In the genomic region with DNA sequence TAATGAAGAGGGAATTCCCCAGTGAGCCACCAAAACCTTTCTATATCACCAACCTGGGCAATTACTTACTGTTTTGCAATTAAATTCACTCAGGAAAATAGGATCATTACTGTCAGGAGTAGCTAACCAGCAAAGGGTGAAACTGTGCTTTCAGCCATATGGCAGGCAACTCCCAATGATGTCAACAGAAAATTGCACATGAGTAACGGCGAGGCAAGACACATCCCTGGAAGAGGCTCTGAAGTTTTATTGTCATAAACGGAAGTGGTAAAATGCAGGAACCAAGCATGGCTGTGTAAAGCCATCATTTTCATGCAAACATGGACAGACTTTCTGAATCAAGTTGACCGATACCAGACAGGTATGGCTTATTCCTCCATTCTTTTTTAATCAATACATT, we compare ENCODE assay signal across 18 cellular contexts.
DNase-seq lines count a peak whose midpoint lies in the region; ATAC-seq and TF ChIP-seq lines count a peak whose summit lies in the region.
"Had no signal": no experiment of that assay in that cellular context is flagged by ENCODE, and none has a peak within 500 bp of the region (broad histone marks: within the 10 kb centered on the region; RNA-seq: fewer than 3 reads in every experiment).

No MANE protein-coding gene starts in this region.

- DNase-seq in AG10803 (ENCODE audit: low read depth) (peak; percentile 72), GM04503 (ENCODE audit: low read depth) (peak; percentile 23), NCI-H2171 treated with DMSO at 0.1 percent for 48 hours (lab: John Stamatoyannopoulos, UW) (peak; percentile 68), fibroblast of mammary gland (ENCODE audit: low read depth) (peak; percentile 0), foreskin keratinocyte (no peak), left ventricle myocardium superior (no peak)
- DNase-seq in stimulated activated CD4-positive, alpha-beta T cell treated with anti-CD3 and anti-CD28 coated beads, Interleukin-4, amount 100 ng/mL, for 4 hours: no peak
- DNase-seq: AML-193; CD4-positive, CD25-positive, alpha-beta regulatory T cell; COR-L47; DMS153; IMR-90; NCI-H1048; NCI-H1436 treated with DMSO at 0.1 percent for 48 hours; NCI-H2081 treated with DMSO at 0.1 percent for 48 hours; NCI-H2227 treated with DMSO at 0.1 percent for 48 hours; NCI-H510A treated with DMSO at 0.1 percent for 48 hours; NCI-H774 had no signal

- intact Hi-C loops in left ventricle myocardium superior (cut with micrococcal nuclease): no loop called here

- ATAC-seq in foreskin keratinocyte: no peak
- no peak for ATAC-seq in left ventricle myocardium superior

- H3K4me3 ChIP-seq in AG10803 (ENCODE audit: low read length) (no peak overlapping the region), fibroblast of mammary gland (ENCODE audit: control insufficient read depth, low read depth, low read length) (no peak overlapping the region)

- H3K4me1 ChIP-seq in foreskin keratinocyte: no peaks in the 10 kb centered on the region

- TF ChIP-seq CTCF in AG10803 (conservative IDR thresholded peaks at IDR 0.05; ENCODE audit: low read length) (no peak), fibroblast of mammary gland (conservative IDR thresholded peaks at IDR 0.05; ENCODE audit: control insufficient read depth, insufficient read depth, low read depth, low read length) (no peak), foreskin keratinocyte (conservative IDR thresholded peaks at IDR 0.05) (no peak)

- H3K27ac ChIP-seq in foreskin keratinocyte: no peak overlapping the region

- H3K27me3 ChIP-seq in foreskin keratinocyte: no peaks in the 10 kb centered on the region

Comparison
In these comparisons a context has a peak if more than half of its experiments do, and no peak if none do; other contexts are left out.
1. DNase-seq: peak in AG10803 (single experiment), GM04503 (single experiment), NCI-H2171 treated with DMSO at 0.1 percent for 48 hours (single experiment) and fibroblast of mammary gland (single experiment); none in stimulated activated CD4-positive, alpha-beta T cell treated with anti-CD3 and anti-CD28 coated beads, Interleukin-4, amount 100 ng/mL, for 4 hours (0 of 2), foreskin keratinocyte (0 of 2) and left ventricle myocardium superior (single experiment).